ENCODE assay signal across 38 cellular contexts in the genomic region with DNA sequence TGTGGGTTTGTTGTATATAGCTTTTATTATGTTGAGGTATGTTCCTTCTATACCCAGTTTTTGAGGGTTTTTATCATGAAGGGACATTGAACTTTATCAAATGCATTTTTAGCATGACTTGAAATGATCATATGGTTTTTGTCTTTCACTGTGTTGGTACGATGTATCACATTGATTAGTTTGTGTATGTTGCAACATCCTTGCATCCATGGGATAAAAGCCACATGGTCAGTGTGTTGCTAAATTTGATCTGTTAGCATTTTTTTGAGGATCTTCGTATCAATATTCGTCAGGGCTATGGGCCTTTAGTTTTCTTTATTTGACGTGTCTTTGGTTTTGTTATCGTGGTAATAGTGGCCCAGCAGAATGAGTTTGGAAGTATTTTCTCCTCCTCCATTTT.
"Had no signal": no experiment of that assay in that cellular context is flagged by ENCODE, and none has a peak within 500 bp of the region (broad histone marks: within the 10 kb centered on the region; RNA-seq: fewer than 3 reads in every experiment).

No MANE protein-coding gene starts in this region.

- FAIRE-seq: bronchial epithelial cell had no signal

- H3K4me3 ChIP-seq: adrenal gland, ascending aorta, body of pancreas, breast epithelium, cardiac muscle cell had no signal

- H3K36me3 ChIP-seq: adrenal gland, ascending aorta, brain microvascular endothelial cell, breast epithelium, cardiac muscle cell had no signal

- H3K36me3 Mint-ChIP-seq: activated naive CD8-positive, alpha-beta T cell; brain had no signal

- H3K4me1 ChIP-seq: adrenal gland, ascending aorta, body of pancreas, breast epithelium had no signal

- H3K4me1 Mint-ChIP-seq: activated naive CD4-positive, alpha-beta T cell treated with anti-CD3 and anti-CD28 coated beads, Interleukin-2, amount 10 ng/mL, durations not matched to agents 7 days and 5 days; activated naive CD4-positive, alpha-beta T cell treated with anti-CD3 and anti-CD28 coated beads, Interleukin-2, amount 50 U/mL, for 24 hours; activated naive CD8-positive, alpha-beta T cell treated with anti-CD3 and anti-CD28 coated beads for 36 hours; activated naive CD8-positive, alpha-beta T cell treated with anti-CD3 and anti-CD28 coated beads, Interleukin-2, amount 10 ng/mL, durations not matched to agents 7 days and 5 days; activated naive CD8-positive, alpha-beta T cell treated with anti-CD3 and anti-CD28 coated beads, Interleukin-2, amount 50 U/mL, for 24 hours; activated T-helper 17 cell treated with anti-CD3 and anti-CD28 coated beads, Interleukin-2, amount 50 U/mL, for 72 hours; brain; central memory CD8-positive, alpha-beta T cell had no signal

- DNase-seq: activated effector memory CD4-positive, alpha-beta T cell treated with anti-CD3 and anti-CD28 coated beads, Interleukin-2, amount 50 U/mL, for 16 hours; activated effector memory CD4-positive, alpha-beta T cell treated with Interleukin-2 at 50 U/mL for 16 hours; activated gamma-delta T cell; activated gamma-delta T cell treated with Interleukin-2 at 50 U/mL for 16 hours; activated naive CD4-positive, alpha-beta T cell; activated naive CD4-positive, alpha-beta T cell treated with anti-CD3 and anti-CD28 coated beads for 36 hours; activated naive CD4-positive, alpha-beta T cell treated with anti-CD3 and anti-CD28 coated beads, Interleukin-2, amount 10 ng/mL, durations not matched to agents 7 days and 5 days; activated naive CD4-positive, alpha-beta T cell treated with anti-CD3 and anti-CD28 coated beads, Interleukin-2, amount 50 U/mL, for 16 hours; activated naive CD4-positive, alpha-beta T cell treated with Interleukin-2 at 50 U/mL for 16 hours; activated naive CD8-positive, alpha-beta T cell treated with anti-CD3 and anti-CD28 coated beads for 36 hours; activated naive CD8-positive, alpha-beta T cell treated with anti-CD3 and anti-CD28 coated beads, Interleukin-2, amount 10 ng/mL, durations not matched to agents 7 days and 5 days; activated naive CD8-positive, alpha-beta T cell treated with anti-CD3 and anti-CD28 coated beads, Interleukin-2, amount 50 U/mL, for 24 hours; activated T-cell treated with anti-CD3 and anti-CD28 coated beads, Interleukin-2, amount 50 U/mL, for 24 hours; activated T-cell treated with anti-CD3 and anti-CD28 coated beads, Interleukin-2, amount 50 U/mL, for 4 hours; activated T-cell treated with anti-CD3 and anti-CD28 coated beads, Interleukin-2, amount 50 U/mL, for 48 hours; activated T-cell treated with anti-CD3 and anti-CD28 coated beads, Interleukin-2, amount 50 U/mL, for 72 hours; adrenal gland; amniotic stem cell; amygdala; anterior cingulate cortex; aorta; body of pancreas; brain microvascular endothelial cell; caudate nucleus; central memory CD4-positive, alpha-beta T cell; cerebellar nuclear complex had no signal

- H3K27ac Mint-ChIP-seq: activated naive CD4-positive, alpha-beta T cell treated with anti-CD3 and anti-CD28 coated beads for 36 hours; activated naive CD4-positive, alpha-beta T cell treated with anti-CD3 and anti-CD28 coated beads, Interleukin-2, amount 10 ng/mL, durations not matched to agents 7 days and 5 days; activated naive CD4-positive, alpha-beta T cell treated with anti-CD3 and anti-CD28 coated beads, Interleukin-2, amount 50 U/mL, for 24 hours; activated naive CD4-positive, alpha-beta T cell treated with anti-CD3 and anti-CD28 coated beads, Interleukin-2, amount 50 U/mL, for 72 hours; activated naive CD8-positive, alpha-beta T cell; activated naive CD8-positive, alpha-beta T cell treated with anti-CD3 and anti-CD28 coated beads for 36 hours; activated naive CD8-positive, alpha-beta T cell treated with anti-CD3 and anti-CD28 coated beads, Interleukin-2, amount 10 ng/mL, durations not matched to agents 7 days and 5 days; activated naive CD8-positive, alpha-beta T cell treated with anti-CD3 and anti-CD28 coated beads, Interleukin-2, amount 50 U/mL, for 24 hours; activated T-cell treated with anti-CD3 and anti-CD28 coated beads, Interleukin-2, amount 50 U/mL, for 24 hours; activated T-cell treated with anti-CD3 and anti-CD28 coated beads, Interleukin-2, amount 50 U/mL, for 72 hours; activated T-helper 1 cell treated with anti-CD3 and anti-CD28 coated beads, Interleukin-12 subunit alpha, Interleukin-12 subunit beta, Interleukin-2, Interleukin-4 antibody, amounts not matched to agents 30 ng/mL and 10 ng/mL and 1 ng/mL, durations not matched to agents 14 hours and 24 hours and 36 hours; activated T-helper 17 cell treated with anti-CD3 and anti-CD28 coated beads, Interleukin-2, amount 50 U/mL, for 72 hours; activated T-helper 2 cell treated with anti-CD3 and anti-CD28 coated beads, Interferon-gamma antibody, Interleukin-2, Interleukin-4, amounts not matched to agents 10 μg/mL and 5 μg/mL and 100 μg/mL, durations not matched to agents 14 hours and 24 hours and 36 hours; brain had no signal

- H3K4me3 Mint-ChIP-seq: activated naive CD4-positive, alpha-beta T cell treated with anti-CD3 and anti-CD28 coated beads for 36 hours; activated naive CD4-positive, alpha-beta T cell treated with anti-CD3 and anti-CD28 coated beads, Interleukin-2, amount 10 ng/mL, durations not matched to agents 7 days and 5 days; activated naive CD4-positive, alpha-beta T cell treated with anti-CD3 and anti-CD28 coated beads, Interleukin-2, amount 50 U/mL, for 24 hours; activated naive CD8-positive, alpha-beta T cell; activated naive CD8-positive, alpha-beta T cell treated with anti-CD3 and anti-CD28 coated beads for 36 hours; activated naive CD8-positive, alpha-beta T cell treated with anti-CD3 and anti-CD28 coated beads, Interleukin-2, amount 10 ng/mL, durations not matched to agents 7 days and 5 days; activated naive CD8-positive, alpha-beta T cell treated with anti-CD3 and anti-CD28 coated beads, Interleukin-2, amount 50 U/mL, for 24 hours; activated T-cell treated with anti-CD3 and anti-CD28 coated beads, Interleukin-2, amount 50 U/mL, for 24 hours; activated T-cell treated with anti-CD3 and anti-CD28 coated beads, Interleukin-2, amount 50 U/mL, for 4 hours; activated T-cell treated with anti-CD3 and anti-CD28 coated beads, Interleukin-2, amount 50 U/mL, for 72 hours; activated T-helper 1 cell treated with anti-CD3 and anti-CD28 coated beads, Interleukin-12 subunit alpha, Interleukin-12 subunit beta, Interleukin-2, Interleukin-4 antibody, amounts not matched to agents 30 ng/mL and 10 ng/mL and 1 ng/mL, durations not matched to agents 14 hours and 24 hours and 36 hours; activated T-helper 17 cell treated with anti-CD3 and anti-CD28 coated beads, Interleukin-2, amount 50 U/mL, for 72 hours; brain; central memory CD8-positive, alpha-beta T cell had no signal

- H3K27ac ChIP-seq: adrenal gland, ascending aorta, body of pancreas, brain microvascular endothelial cell, breast epithelium, cardiac muscle cell had no signal

- H3K9me3 ChIP-seq: adrenal gland, ascending aorta, body of pancreas, breast epithelium had no signal

- H3K27me3 ChIP-seq: adrenal gland, ascending aorta, body of pancreas, brain microvascular endothelial cell, breast epithelium, cardiac muscle cell had no signal

- H3K9me3 Mint-ChIP-seq: activated naive CD4-positive, alpha-beta T cell treated with anti-CD3 and anti-CD28 coated beads for 36 hours; activated naive CD4-positive, alpha-beta T cell treated with anti-CD3 and anti-CD28 coated beads, Interleukin-2, amount 10 ng/mL, durations not matched to agents 7 days and 5 days; activated naive CD4-positive, alpha-beta T cell treated with anti-CD3 and anti-CD28 coated beads, Interleukin-2, amount 50 U/mL, for 24 hours; activated naive CD4-positive, alpha-beta T cell treated with anti-CD3 and anti-CD28 coated beads, Interleukin-2, amount 50 U/mL, for 72 hours; activated naive CD8-positive, alpha-beta T cell treated with anti-CD3 and anti-CD28 coated beads for 36 hours; activated naive CD8-positive, alpha-beta T cell treated with anti-CD3 and anti-CD28 coated beads, Interleukin-2, amount 50 U/mL, for 24 hours; activated T-cell treated with anti-CD3 and anti-CD28 coated beads, Interleukin-2, amount 50 U/mL, for 24 hours; activated T-cell treated with anti-CD3 and anti-CD28 coated beads, Interleukin-2, amount 50 U/mL, for 4 hours; activated T-cell treated with anti-CD3 and anti-CD28 coated beads, Interleukin-2, amount 50 U/mL, for 72 hours; activated T-helper 1 cell treated with anti-CD3 and anti-CD28 coated beads, Interleukin-12 subunit alpha, Interleukin-12 subunit beta, Interleukin-2, Interleukin-4 antibody, amounts not matched to agents 30 ng/mL and 10 ng/mL and 1 ng/mL, durations not matched to agents 14 hours and 24 hours and 36 hours; activated T-helper 17 cell treated with anti-CD3 and anti-CD28 coated beads, Interleukin-2, amount 50 U/mL, for 72 hours; activated T-helper 2 cell treated with anti-CD3 and anti-CD28 coated beads, Interferon-gamma antibody, Interleukin-2, Interleukin-4, amounts not matched to agents 10 μg/mL and 5 μg/mL and 100 μg/mL, durations not matched to agents 14 hours and 24 hours and 36 hours; central memory CD8-positive, alpha-beta T cell had no signal

- H3K27me3 Mint-ChIP-seq: activated naive CD4-positive, alpha-beta T cell treated with anti-CD3 and anti-CD28 coated beads, Interleukin-2, amount 50 U/mL, for 24 hours; activated naive CD8-positive, alpha-beta T cell treated with anti-CD3 and anti-CD28 coated beads, Interleukin-2, amount 50 U/mL, for 24 hours; activated T-cell treated with anti-CD3 and anti-CD28 coated beads, Interleukin-2, amount 50 U/mL, for 24 hours had no signal

- ATAC-seq: activated naive CD4-positive, alpha-beta T cell treated with anti-CD3 and anti-CD28 coated beads, Interleukin-2, amount 50 U/mL, for 72 hours; activated naive CD8-positive, alpha-beta T cell treated with anti-CD3 and anti-CD28 coated beads, Interleukin-2, amount 50 U/mL, for 24 hours; activated T-cell treated with anti-CD3 and anti-CD28 coated beads, Interleukin-2, amount 50 U/mL, for 4 hours; activated T-cell treated with anti-CD3 and anti-CD28 coated beads, Interleukin-2, amount 50 U/mL, for 72 hours; activated T-helper 17 cell treated with anti-CD3 and anti-CD28 coated beads, Interleukin-2, amount 50 U/mL, for 72 hours; body of pancreas had no signal
